8 cellular contexts compared by ENCODE assay signal in the genomic region with DNA sequence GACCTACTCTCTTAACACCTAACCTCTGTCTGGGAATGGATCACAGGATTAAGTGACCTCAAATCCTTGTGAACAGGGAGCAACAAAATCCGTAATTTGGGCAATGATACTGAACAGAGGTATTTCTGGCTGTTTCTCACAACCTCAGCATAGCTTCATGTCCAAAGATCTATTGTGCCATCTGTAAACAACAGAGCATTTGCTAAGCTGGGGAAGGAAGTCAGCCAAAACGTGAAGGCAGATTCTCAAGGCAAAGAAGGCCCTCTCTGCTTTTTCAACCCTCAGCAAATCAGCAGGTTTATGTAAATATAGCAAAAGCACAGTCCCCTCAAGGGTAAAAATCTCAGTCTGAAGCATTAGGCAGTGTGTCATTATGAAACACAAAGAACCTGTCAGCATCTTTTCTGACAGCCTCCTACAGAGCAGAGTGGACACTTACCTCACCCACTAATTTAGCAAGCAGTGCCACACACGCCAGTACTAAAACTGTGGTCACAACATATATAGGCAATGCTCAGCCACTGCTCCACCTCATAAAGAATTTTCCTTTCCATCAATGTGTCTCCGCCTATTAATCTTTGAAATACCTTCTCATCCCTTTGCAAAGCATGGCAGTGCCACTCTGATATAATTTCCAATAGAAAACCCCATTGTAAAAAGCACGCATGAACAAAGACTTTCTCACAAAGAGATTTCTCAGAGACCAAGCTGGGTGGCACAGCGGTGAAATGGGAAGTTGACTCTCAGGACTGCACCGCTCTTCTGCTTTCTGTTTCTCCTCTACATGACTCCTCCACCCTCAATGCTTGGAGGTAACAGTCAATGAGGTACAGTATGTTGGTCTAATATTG.
DNase-seq lines count a peak whose midpoint lies in the region; ATAC-seq and TF ChIP-seq lines count a peak whose summit lies in the region.

No MANE protein-coding gene starts in this region.

- H3K9me3 ChIP-seq in IMR-90 (ENCODE audit: control insufficient read depth, insufficient read depth, low read length), result no peaks in the 10 kb centered on the region
- no peaks in the 10 kb centered on the region for H3K9me3 ChIP-seq in left lung

- CTCF ChIA-PET in IMR-90 (lab: Yijun Ruan, JAX) (interaction anchor here (0.9 kb wide), 1 partner anchor 316 kb away, joined by 3 read pairs; no protein-coding TSS in a partner anchor), WTC11 (lab: Charles Lee) (no interaction called here)

- H3K27me3 Mint-ChIP-seq in WTC11 (ENCODE audit: low read depth), result no peaks in the 10 kb centered on the region

- dilution Hi-C loops in IMR-90 (cut with HindIII; ENCODE audit: low sequenced_read_pairs, unreplicated experiment), result no loop called here

- no peak for TF ChIP-seq POLR2A in IMR-90 (IDR thresholded peaks at IDR 0.05; ENCODE audit: low read depth, low read length)
- no peak for TF ChIP-seq POLR2A in erythroblast (IDR thresholded peaks at IDR 0.05; ENCODE audit: low read length)

- H2BK5ac ChIP-seq in IMR-90 (ENCODE audit: low read depth, low read length, poor library complexity, severe bottlenecking), result peak overlapping the region; percentile 12

- 53% methylated on average over 3 of the region's 7 CpGs; no CpG with 5 or more reads in 1 of the 2 experiments for WGBS in IMR-90 (ENCODE audit: extremely low coverage in 2 of 2, insufficient read length in 1 of 2), 2 experiments

- H3K27ac ChIP-seq in IMR-90 (ENCODE audit: insufficient read depth, low read length) (peak overlapping the region; percentile 6; the same call in 1 of the 2 replicates), left lung (peak overlapping the region in 1 of 2 donors; percentile 71)

- peak overlapping the region; percentile 30; the same call in 1 of the 2 replicates for H3K14ac ChIP-seq in IMR-90 (replicated peaks; ENCODE audit: low read depth, low read length)

- no peak for TF ChIP-seq CTCF in GM13977 (IDR thresholded peaks at IDR 0.05; ENCODE audit: extremely low read depth, insufficient read depth, missing control alignments)
- no peak for TF ChIP-seq CTCF in IMR-90 (conservative IDR thresholded peaks at IDR 0.05; ENCODE audit: low read depth, low read length)
- no peak for TF ChIP-seq CTCF in WTC11 (IDR thresholded peaks at IDR 0.05)
- no peak for TF ChIP-seq CTCF in left lung (IDR thresholded peaks at IDR 0.05)

- H4K20me1 ChIP-seq in IMR-90 (ENCODE audit: insufficient read depth, low read length), result peaks cover 53% of the 10 kb centered on the region

- peaks cover 19% of the 10 kb centered on the region for H3K9me1 ChIP-seq in IMR-90 (ENCODE audit: insufficient read depth, low read length)

- H2BK15ac ChIP-seq in IMR-90 (ENCODE audit: low read depth, low read length), result peak overlapping the region; percentile 13; the same call in 1 of the 3 replicates

- H2AK9ac ChIP-seq in IMR-90 (replicated peaks; ENCODE audit: low read depth, low read length, poor library complexity), result no peak overlapping the region

- peak overlapping the region; percentile 39 for H3K23ac ChIP-seq in IMR-90 (ENCODE audit: low read depth, low read length)

- H4K91ac ChIP-seq in IMR-90 (ENCODE audit: insufficient read depth, low read depth, low read length), result peak overlapping the region; percentile 26; the same call in 1 of the 2 replicates

- peak overlapping the region in 1 of 2 experiments; percentile 16; a peak in 1 of 4 replicates for H4K8ac ChIP-seq in IMR-90 (ENCODE audit: low read depth in 2 of 2, low read length in 2 of 2)

- H3K9me3 Mint-ChIP-seq in WTC11, result no peaks in the 10 kb centered on the region

- DNase-seq in GM13977 (ENCODE audit: low spot score) (peak; percentile 73), IMR-90 (peak; percentile 76), WTC11 (ENCODE audit: low spot score) (no peak), left lung (no peak), erythroblast (lab: John Stamatoyannopoulos, UW) (no peak), COLO668 (lab: John Stamatoyannopoulos, UW; ENCODE audit: unreplicated experiment) (no peak), kidney tubule cell (ENCODE audit: low spot score) (no peak)

- H3K27me3 ChIP-seq in IMR-90 (ENCODE audit: control insufficient read depth, insufficient read depth, low read length), result no peaks in the 10 kb centered on the region
- no peaks in the 10 kb centered on the region for H3K27me3 ChIP-seq in left lung

- H3K56ac ChIP-seq in IMR-90 (ENCODE audit: extremely low read depth, insufficient read depth, low read length), result no peak overlapping the region

- no peak overlapping the region for H3K4me3 ChIP-seq in IMR-90 (ENCODE audit: insufficient read depth, low read depth, low read length)
- H3K4me3 ChIP-seq in left lung, result no peak overlapping the region

- POLR2A ChIA-PET in IMR-90 (lab: Charles Lee; ENCODE audit: unreplicated experiment), result no interaction called here
- POLR2A ChIA-PET in WTC11 (lab: Charles Lee), result no interaction called here

- H3K4ac ChIP-seq in IMR-90 (ENCODE audit: low read depth, low read length), result peak overlapping the region; percentile 69

- no peak overlapping the region for H3K4me3 Mint-ChIP-seq in WTC11

- H2AK5ac ChIP-seq in IMR-90 (ENCODE audit: low read depth, low read length), result peak overlapping the region; percentile 46; the same call in 1 of the 2 replicates

- peak overlapping the region; percentile 53 for H2BK20ac ChIP-seq in IMR-90 (ENCODE audit: low read depth, low read length)

- peak overlapping the region; percentile 55 for H2BK120ac ChIP-seq in IMR-90 (ENCODE audit: low read depth, low read length)

- intact Hi-C loops in IMR-90 (cut with micrococcal nuclease) (loop anchor here (5.0 kb wide), 1 partner anchor 188 kb away; a partner anchor contains a TSS), left lung (cut with DNase I) (no loop called here)

- in situ Hi-C loops in GM13977 (cut with MboI; ENCODE audit: low pct_unique_long_range_greater_than_20kb, low sequenced_read_pairs, unreplicated experiment), result no loop called here
- in situ Hi-C loops in IMR-90 (cut with MboI; ENCODE audit: low sequenced_read_pairs), result no loop called here

- peaks cover 30% of the 10 kb centered on the region for H3K4me1 ChIP-seq in IMR-90 (ENCODE audit: control insufficient read depth, insufficient read depth, low read length)
- H3K4me1 ChIP-seq in left lung, result peaks cover 14 to 39% of the 10 kb centered on the region in 2 donors

- no peak overlapping the region for H4K5ac ChIP-seq in IMR-90 (ENCODE audit: low read depth, low read length)

- H2AFZ ChIP-seq in IMR-90 (replicated peaks; ENCODE audit: low read length, poor library complexity), result no peak overlapping the region

- H3K36me3 Mint-ChIP-seq in WTC11, result no peaks in the 10 kb centered on the region

- peaks cover 20 to 71% of the 10 kb centered on the region in 2 experiments for H3K79me1 ChIP-seq in IMR-90 (ENCODE audit: low read depth in 1 of 2, low read length in 2 of 2)

- H3K4me1 Mint-ChIP-seq in WTC11, result peaks cover 75% of the 10 kb centered on the region

- ATAC-seq in GM21528 (IDR thresholded peaks at IDR 0.05; ENCODE audit: low FRiP score, unreplicated experiment) (peak; percentile 64), IMR-90 (ENCODE audit: low read depth) (peak; percentile 31), WTC11 (no peak; the same call in 1 of the 2 replicates), left lung (peak; percentile 45)

- H3K36me3 ChIP-seq in IMR-90 (ENCODE audit: control insufficient read depth, insufficient read depth, low read length), result no peaks in the 10 kb centered on the region
- H3K36me3 ChIP-seq in left lung, result no peaks in the 10 kb centered on the region

- peak overlapping the region; percentile 60; the same call in 1 of the 2 replicates for H3K18ac ChIP-seq in IMR-90 (ENCODE audit: low read depth, low read length)

- no TSS peak for BruUV-seq in IMR-90 (replicated peaks; lab: Mats Ljungman, UMichigan)

- no peak overlapping the region for H3K9ac ChIP-seq in IMR-90 (ENCODE audit: low read depth, low read length)

- peak overlapping the region; percentile 33 for H3K27ac Mint-ChIP-seq in WTC11

- H3K4me2 ChIP-seq in IMR-90 (ENCODE audit: low read depth, low read length), result peak overlapping the region; percentile 58

- no peak for TF ChIP-seq RAD21 in IMR-90 (IDR thresholded peaks at IDR 0.05; ENCODE audit: low read length)

TF ChIP-seq in IMR-90, 13 proteins besides CTCF, POLR2A, EP300 and RAD21 (continues in another document):
- no peak; the same call in 1 of the 2 replicates for TF ChIP-seq CEBPB (IDR thresholded peaks at IDR 0.05; ENCODE audit: low read depth, low read length)
- TF ChIP-seq, protein P1, sequence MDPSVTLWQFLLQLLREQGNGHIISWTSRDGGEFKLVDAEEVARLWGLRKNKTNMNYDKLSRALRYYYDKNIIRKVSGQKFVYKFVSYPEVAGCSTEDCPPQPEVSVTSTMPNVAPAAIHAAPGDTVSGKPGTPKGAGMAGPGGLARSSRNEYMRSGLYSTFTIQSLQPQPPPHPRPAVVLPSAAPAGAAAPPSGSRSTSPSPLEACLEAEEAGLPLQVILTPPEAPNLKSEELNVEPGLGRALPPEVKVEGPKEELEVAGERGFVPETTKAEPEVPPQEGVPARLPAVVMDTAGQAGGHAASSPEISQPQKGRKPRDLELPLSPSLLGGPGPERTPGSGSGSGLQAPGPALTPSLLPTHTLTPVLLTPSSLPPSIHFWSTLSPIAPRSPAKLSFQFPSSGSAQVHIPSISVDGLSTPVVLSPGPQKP (IDR thresholded peaks at IDR 0.05; ENCODE audit: borderline replicate concordance, low read depth, low read length), result no peak
- TF ChIP-seq MAZ (IDR thresholded peaks at IDR 0.05; ENCODE audit: borderline replicate concordance, low read depth, low read length), result no peak

TF ChIP-seq in WTC11, 78 proteins besides CTCF, POLR2A, EP300 and RAD21 (continues in another document):
- TF ChIP-seq CREB1 (CRISPR knock-in tag; IDR thresholded peaks at IDR 0.05), result no peak
- TF ChIP-seq, protein P2, sequence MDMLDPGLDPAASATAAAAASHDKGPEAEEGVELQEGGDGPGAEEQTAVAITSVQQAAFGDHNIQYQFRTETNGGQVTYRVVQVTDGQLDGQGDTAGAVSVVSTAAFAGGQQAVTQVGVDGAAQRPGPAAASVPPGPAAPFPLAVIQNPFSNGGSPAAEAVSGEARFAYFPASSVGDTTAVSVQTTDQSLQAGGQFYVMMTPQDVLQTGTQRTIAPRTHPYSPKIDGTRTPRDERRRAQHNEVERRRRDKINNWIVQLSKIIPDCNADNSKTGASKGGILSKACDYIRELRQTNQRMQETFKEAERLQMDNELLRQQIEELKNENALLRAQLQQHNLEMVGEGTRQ (CRISPR knock-in tag; IDR thresholded peaks at IDR 0.05), result no peak
- TF ChIP-seq ATF1 (CRISPR knock-in tag; IDR thresholded peaks at IDR 0.05), result no peak
- no peak for TF ChIP-seq TEAD1 (CRISPR knock-in tag; IDR thresholded peaks at IDR 0.05)
- TF ChIP-seq SP1 (CRISPR knock-in tag; conservative IDR thresholded peaks at IDR 0.05), result no peak
- TF ChIP-seq TCF7 (CRISPR knock-in tag; IDR thresholded peaks at IDR 0.05; ENCODE audit: low read depth), result no peak
- no peak for TF ChIP-seq ESRRA (CRISPR knock-in tag; IDR thresholded peaks at IDR 0.05; ENCODE audit: borderline replicate concordance)
- TF ChIP-seq JUN (CRISPR knock-in tag; IDR thresholded peaks at IDR 0.05), result no peak
- no peak for TF ChIP-seq NR3C1 (CRISPR knock-in tag; conservative IDR thresholded peaks at IDR 0.05; ENCODE audit: low read depth)
- no peak for TF ChIP-seq GRHL2 (CRISPR knock-in tag; IDR thresholded peaks at IDR 0.05; ENCODE audit: insufficient replicate concordance, severe bottlenecking)
- TF ChIP-seq OVOL2 (CRISPR knock-in tag; IDR thresholded peaks at IDR 0.05; ENCODE audit: borderline replicate concordance), result no peak

Comparison
In these comparisons a context has a peak if more than half of its experiments do, and no peak if none do; other contexts are left out.
1. DNase-seq: peak in GM13977 (single experiment) and IMR-90 (single experiment); none in WTC11 (single experiment), left lung (0 of 2), erythroblast (0 of 2), COLO668 (single experiment) and kidney tubule cell (single experiment).